In the genomic region with DNA sequence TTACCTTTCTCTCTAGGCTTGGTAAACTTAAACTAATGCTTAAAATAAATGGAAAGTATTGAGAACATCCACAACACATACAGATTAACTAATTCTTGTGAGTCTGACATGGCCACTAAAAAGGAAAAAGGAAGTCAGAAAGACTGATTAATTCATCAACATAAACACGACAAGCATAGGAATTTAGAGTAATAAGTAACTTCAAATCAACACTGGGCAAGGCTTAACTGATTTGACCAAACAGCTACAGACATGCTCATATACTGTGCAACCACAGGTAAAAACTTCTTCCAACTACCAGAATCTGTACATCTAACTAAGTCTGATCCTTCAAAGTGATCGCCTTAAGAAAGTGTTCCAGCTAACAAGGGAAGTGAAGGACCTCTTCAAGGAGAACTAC, we compare ENCODE assay signal across 27 cellular contexts. TPM values are rescaled to one million over a fixed set of nuclear protein-coding genes. Genes with fewer than 3 reads are reported as not detected.
"Had no signal": no experiment of that assay in that cellular context is flagged by ENCODE, and none has a peak within 500 bp of the region (broad histone marks: within the 10 kb centered on the region; RNA-seq: fewer than 3 reads in every experiment).

No MANE protein-coding gene starts in this region.

- H3K4me2 ChIP-seq: smooth muscle cell had no signal

- FAIRE-seq: endometrium, urothelium cell line had no signal

- H3K27ac ChIP-seq: heart right ventricle, sigmoid colon, stomach, suprapubic skin, transverse colon had no signal

- DNase-seq: activated CD4-positive, alpha-beta T cell treated with anti-CD3 and anti-CD28 coated beads, Interleukin-2, amount 10 ng/mL, durations not matched to agents 7 days and 5 days; activated CD8-positive, alpha-beta memory T cell treated with anti-CD3 and anti-CD28 coated beads, Interleukin-2, amount 10 ng/mL, durations not matched to agents 7 days and 5 days; activated CD8-positive, alpha-beta T cell treated with anti-CD3 and anti-CD28 coated beads for 36 hours; activated gamma-delta T cell; activated T-cell treated with anti-CD3 and anti-CD28 coated beads for 4 hours; anterior cingulate cortex; caudate nucleus; effector CD4-positive, alpha-beta T cell; heart right ventricle; islet precursor cell; naive B cell; nucleus accumbens; retina; sigmoid colon; stimulated activated CD4-positive, alpha-beta T cell treated with anti-CD3 and anti-CD28 coated beads, Interleukin-15, amount 100 ng/mL, for 24 hours; stomach; transverse colon had no signal

- H3K36me3 ChIP-seq: suprapubic skin, transverse colon had no signal

- H3K4me3 ChIP-seq: body of pancreas, heart right ventricle, lung, sigmoid colon, smooth muscle cell, stomach, suprapubic skin, transverse colon had no signal

- ATAC-seq: activated CD4-positive, CD25-positive, alpha-beta regulatory T cell treated with anti-CD3 and anti-CD28 coated beads, Interleukin-2, amount 50 U/mL, for 24 hours; activated CD8-positive, alpha-beta memory T cell treated with anti-CD3 and anti-CD28 coated beads, Interleukin-2, amount 10 ng/mL, durations not matched to agents 7 days and 5 days; activated CD8-positive, alpha-beta T cell treated with anti-CD3 and anti-CD28 coated beads for 36 hours; body of pancreas; heart right ventricle; left lobe of liver; stimulated activated memory B cell treated with anti-CD40 and anti-IgM and Interleukin-4, amounts not matched to agents 10 μg/mL and 1 μg/mL and 100 μg/mL, for 72 hours had no signal

- H3K9me3 ChIP-seq: body of pancreas, sigmoid colon, stomach, suprapubic skin, transverse colon had no signal

- H3K4me1 ChIP-seq: heart right ventricle, sigmoid colon, suprapubic skin, transverse colon had no signal

- H3K27me3 ChIP-seq: body of pancreas, heart right ventricle, sigmoid colon, stomach, suprapubic skin, transverse colon had no signal

RNA-seq across cellular contexts. Expression of a gene that starts 20.5 kb away (rescaled TPM):
- total RNA-seq: activated CD4-positive, alpha-beta T cell treated with anti-CD3 and anti-CD28 coated beads, Interleukin-2, amount 10 ng/mL, durations not matched to agents 7 days and 5 days; activated CD8-positive, alpha-beta T cell treated with anti-CD3 and anti-CD28 coated beads for 36 hours had no signal

RNA-seq across cellular contexts. Expression of a gene that starts 57.2 kb away (rescaled TPM):
- total RNA-seq: activated CD4-positive, alpha-beta T cell treated with anti-CD3 and anti-CD28 coated beads, Interleukin-2, amount 10 ng/mL, durations not matched to agents 7 days and 5 days; activated CD8-positive, alpha-beta memory T cell treated with anti-CD3 and anti-CD28 coated beads, Interleukin-2, amount 10 ng/mL, durations not matched to agents 7 days and 5 days; activated CD8-positive, alpha-beta T cell treated with anti-CD3 and anti-CD28 coated beads for 36 hours; fibroblast of villous mesenchyme; left lobe of liver had no signal
- polyA plus RNA-seq: smooth muscle cell had no signal
